ENCODE assay signal across 8 cellular contexts in the genomic region with DNA sequence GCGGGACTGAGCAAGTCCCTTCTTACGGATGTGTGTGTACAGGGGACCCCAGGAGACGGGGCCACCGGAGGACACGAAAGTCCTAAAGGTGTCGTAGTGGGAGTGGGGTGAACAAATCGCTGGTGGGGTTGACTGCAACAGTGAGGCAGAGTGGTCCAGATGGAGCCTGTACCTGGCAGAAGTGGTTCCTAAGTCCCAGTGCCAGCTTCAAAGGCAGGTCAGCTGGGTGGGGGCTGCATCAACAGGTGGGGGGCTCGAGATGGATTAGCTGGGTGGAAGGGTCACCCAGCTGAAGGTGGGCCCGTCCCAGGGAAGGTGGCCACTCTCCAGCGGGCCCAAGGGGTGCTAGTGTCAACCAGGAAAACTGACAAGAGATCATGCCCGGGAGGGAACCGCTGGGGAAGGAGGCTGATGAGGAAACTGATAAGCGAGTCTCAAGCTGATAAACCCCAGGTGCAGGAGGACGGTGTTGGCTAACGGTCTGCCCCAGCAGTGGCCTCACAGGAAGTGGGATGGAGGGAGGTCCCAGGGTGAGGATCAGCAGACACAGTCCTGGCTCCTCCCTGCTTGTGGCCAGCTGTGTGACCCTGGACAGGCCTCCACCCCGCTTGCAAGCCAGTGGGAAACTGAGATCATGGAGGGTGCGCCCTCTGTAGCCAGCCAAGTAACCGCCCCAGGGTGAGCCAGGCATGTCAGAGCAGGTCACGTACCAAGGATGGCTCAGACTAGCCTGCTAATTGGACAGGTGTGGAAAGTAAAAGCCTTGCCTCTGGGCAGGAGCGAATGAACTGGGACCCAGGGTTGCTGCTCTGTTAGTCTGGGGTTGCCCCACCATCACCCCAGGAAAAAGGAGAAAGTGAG. TPM values are rescaled to one million over a fixed set of nuclear protein-coding genes. Genes with fewer than 3 reads are reported as not detected.
A peak's percentile ranks its signal among the peaks of the same experiment; 100 is the strongest.
DNase-seq lines count a peak whose midpoint lies in the region; ATAC-seq, FAIRE-seq and TF ChIP-seq lines count a peak whose summit lies in the region.

No MANE protein-coding gene starts in this region.

- 0 out of 2 replicates have a peak, but pooled peaks cover 3% of the 10 kb centered on the region for H3K79me2 ChIP-seq in SU-DHL-6 (ENCODE audit: insufficient read depth, low read length)

- H3K27ac ChIP-seq in SU-DHL-6 (ENCODE audit: low read depth, low read length) (0 out of 2 replicates have a peak overlapping the region, but pooled peaks have one; percentile 42), colonic mucosa (peak overlapping the region; percentile 94), liver (ENCODE audit: low read depth in 1 of 2, low read length in 2 of 2) (peak overlapping the region; percentile 91 to 92), stomach (peak overlapping the region; percentile 89 to 96 (median 92))

- peak; percentile 55 for ATAC-seq in GM19395 (IDR thresholded peaks at IDR 0.05; ENCODE audit: unreplicated experiment)

- no peak for TF ChIP-seq EP300 in stomach (IDR thresholded peaks at IDR 0.05)

- no peaks in the 10 kb centered on the region for H3K9me3 ChIP-seq in SU-DHL-6 (ENCODE audit: insufficient read depth, low read length)
- no peaks in the 10 kb centered on the region for H3K9me3 ChIP-seq in colonic mucosa
- H3K9me3 ChIP-seq in liver (ENCODE audit: control insufficient read depth in 4 of 4, low read length in 3 of 4): no peaks in the 10 kb centered on the region
- H3K9me3 ChIP-seq in stomach: no peaks in the 10 kb centered on the region

- H3K4me1 ChIP-seq in colonic mucosa (peaks cover 12% of the 10 kb centered on the region), liver (ENCODE audit: control insufficient read depth in 4 of 4, insufficient read depth in 4 of 4, low read length in 3 of 4) (peaks cover 19 to 53% (median 44%) of the 10 kb centered on the region in 4 donors), stomach (peaks cover 28 to 64% (median 59%) of the 10 kb centered on the region in 4 donors)

- no peak for TF ChIP-seq POLR2A in stomach (IDR thresholded peaks at IDR 0.05)

- 2% methylated on average over 20 of the region's 20 CpGs for WGBS in liver
- WGBS in stomach, 5 donors: 3 to 10% (median 4%) methylated on average over 20 of the region's 20 CpGs

- H3K4me3 ChIP-seq in SU-DHL-6 (ENCODE audit: insufficient read depth, low read length, poor library complexity, severe bottlenecking) (peak overlapping the region; percentile 69), colonic mucosa (peak overlapping the region; percentile 90), liver (ENCODE audit: low read depth in 1 of 3, low read length in 3 of 3) (peak overlapping the region; percentile 84 to 90 (median 86)), stomach (peak overlapping the region; percentile 69 to 88 (median 83))

- H3K27me3 ChIP-seq in SU-DHL-6 (ENCODE audit: low read length) (no peaks in the 10 kb centered on the region), colonic mucosa (no peaks in the 10 kb centered on the region), liver (ENCODE audit: control insufficient read depth in 4 of 4, insufficient read depth in 4 of 4, low read length in 3 of 4) (no peaks in the 10 kb centered on the region), stomach (no peaks in the 10 kb centered on the region)

- H3K36me3 ChIP-seq in SU-DHL-6 (ENCODE audit: low read length): no peaks in the 10 kb centered on the region
- H3K36me3 ChIP-seq in colonic mucosa: no peaks in the 10 kb centered on the region
- no peaks in the 10 kb centered on the region for H3K36me3 ChIP-seq in liver (ENCODE audit: control insufficient read depth in 4 of 4, insufficient read depth in 3 of 4, low read depth in 1 of 4, low read length in 3 of 4)
- peaks cover 0 to 26% (median 22%) of the 10 kb centered on the region in 4 donors for H3K36me3 ChIP-seq in stomach

- DNase-seq in DMS153 treated with DMSO at 0.1 percent for 48 hours (lab: John Stamatoyannopoulos, UW; ENCODE audit: unreplicated experiment) (peak; percentile 53), HTR-8/SVneo (ENCODE audit: insufficient read length, low spot score) (peak; percentile 86), colonic mucosa (peak; percentile 90), stomach (peak; percentile 67), superior temporal gyrus (ENCODE audit: extremely low spot score) (no peak)

- peak; percentile 95 for FAIRE-seq in HTR-8/SVneo (lab: Jason Lieb, UNC)

- TF ChIP-seq CTCF in SU-DHL-6 (IDR thresholded peaks at IDR 0.05; ENCODE audit: insufficient read depth, low read length, poor library complexity, severe bottlenecking) (peak; percentile 27), colonic mucosa (IDR thresholded peaks at IDR 0.05) (no peak), liver (IDR thresholded peaks at IDR 0.05; ENCODE audit: low read depth, low read length, missing input control) (no peak), stomach (IDR thresholded peaks at IDR 0.05) (no peak)

- no peaks in the 10 kb centered on the region for H3K9me2 ChIP-seq in SU-DHL-6 (replicated peaks; ENCODE audit: insufficient read depth, low read length)

- H2AFZ ChIP-seq in SU-DHL-6 (ENCODE audit: low read depth, low read length, severe bottlenecking): no peak overlapping the region

- intact Hi-C loops in colonic mucosa (cut with DNase I): no loop called here
- intact Hi-C loops in stomach (cut with DNase I; ENCODE audit: low total_unique reads): no loop called here

- no peak for TF ChIP-seq RAD21 in liver (IDR thresholded peaks at IDR 0.05)

- peaks cover 9% of the 10 kb centered on the region; the same call in 1 of the 2 replicates for H3F3A ChIP-seq in SU-DHL-6 (ENCODE audit: insufficient read depth)

- H3K4me2 ChIP-seq in SU-DHL-6 (ENCODE audit: low read depth, low read length, poor library complexity, severe bottlenecking): peak overlapping the region; percentile 79

- no peaks in the 10 kb centered on the region for H4K20me1 ChIP-seq in SU-DHL-6 (ENCODE audit: low read depth, low read length)

- H3K9ac ChIP-seq in SU-DHL-6 (ENCODE audit: low read length): peak overlapping the region; percentile 89
- H3K9ac ChIP-seq in colonic mucosa (ENCODE audit: low read depth in 2 of 2, low read length in 2 of 2): peak overlapping the region; percentile 86 to 91
- peak overlapping the region; percentile 77 to 88 for H3K9ac ChIP-seq in liver (ENCODE audit: low read depth in 1 of 2, low read length in 2 of 2)

TF ChIP-seq in liver, 16 proteins besides CTCF, POLR2A, EP300 and RAD21 (continues in another document):
- TF ChIP-seq TAF1 (conservative IDR thresholded peaks at IDR 0.05) (peak; percentile 96), RXRA (IDR thresholded peaks at IDR 0.05) (peak; percentile 94 to 96), SP1 (IDR thresholded peaks at IDR 0.05) (peak; percentile 89), FOXA2 (IDR thresholded peaks at IDR 0.05) (peak; percentile 9)
- TF ChIP-seq, protein P1, sequence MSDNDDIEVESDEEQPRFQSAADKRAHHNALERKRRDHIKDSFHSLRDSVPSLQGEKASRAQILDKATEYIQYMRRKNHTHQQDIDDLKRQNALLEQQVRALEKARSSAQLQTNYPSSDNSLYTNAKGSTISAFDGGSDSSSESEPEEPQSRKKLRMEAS (IDR thresholded peaks at IDR 0.05): peak; percentile 81
- TF ChIP-seq, protein P2, sequence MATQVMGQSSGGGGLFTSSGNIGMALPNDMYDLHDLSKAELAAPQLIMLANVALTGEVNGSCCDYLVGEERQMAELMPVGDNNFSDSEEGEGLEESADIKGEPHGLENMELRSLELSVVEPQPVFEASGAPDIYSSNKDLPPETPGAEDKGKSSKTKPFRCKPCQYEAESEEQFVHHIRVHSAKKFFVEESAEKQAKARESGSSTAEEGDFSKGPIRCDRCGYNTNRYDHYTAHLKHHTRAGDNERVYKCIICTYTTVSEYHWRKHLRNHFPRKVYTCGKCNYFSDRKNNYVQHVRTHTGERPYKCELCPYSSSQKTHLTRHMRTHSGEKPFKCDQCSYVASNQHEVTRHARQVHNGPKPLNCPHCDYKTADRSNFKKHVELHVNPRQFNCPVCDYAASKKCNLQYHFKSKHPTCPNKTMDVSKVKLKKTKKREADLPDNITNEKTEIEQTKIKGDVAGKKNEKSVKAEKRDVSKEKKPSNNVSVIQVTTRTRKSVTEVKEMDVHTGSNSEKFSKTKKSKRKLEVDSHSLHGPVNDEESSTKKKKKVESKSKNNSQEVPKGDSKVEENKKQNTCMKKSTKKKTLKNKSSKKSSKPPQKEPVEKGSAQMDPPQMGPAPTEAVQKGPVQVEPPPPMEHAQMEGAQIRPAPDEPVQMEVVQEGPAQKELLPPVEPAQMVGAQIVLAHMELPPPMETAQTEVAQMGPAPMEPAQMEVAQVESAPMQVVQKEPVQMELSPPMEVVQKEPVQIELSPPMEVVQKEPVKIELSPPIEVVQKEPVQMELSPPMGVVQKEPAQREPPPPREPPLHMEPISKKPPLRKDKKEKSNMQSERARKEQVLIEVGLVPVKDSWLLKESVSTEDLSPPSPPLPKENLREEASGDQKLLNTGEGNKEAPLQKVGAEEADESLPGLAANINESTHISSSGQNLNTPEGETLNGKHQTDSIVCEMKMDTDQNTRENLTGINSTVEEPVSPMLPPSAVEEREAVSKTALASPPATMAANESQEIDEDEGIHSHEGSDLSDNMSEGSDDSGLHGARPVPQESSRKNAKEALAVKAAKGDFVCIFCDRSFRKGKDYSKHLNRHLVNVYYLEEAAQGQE (IDR thresholded peaks at IDR 0.05): peak; percentile 92

RNA-seq across cellular contexts. Expression of a gene that starts 1.0 kb away (rescaled TPM):
- total RNA-seq in colonic mucosa (10 to 100 TPM; 14.3 to 22.1 TPM), liver (10 to 100 TPM; 26.6 to 39.1 TPM), stomach (10 to 100 TPM in 2 of 5 donors, 1 to 10 TPM in 2, not detected in 1; 6.7 to 14.0 (median 11.2) TPM)
- polyA plus RNA-seq in liver (10 to 100 TPM; 28.8 to 34.1 TPM), stomach (10 to 100 TPM in 2 of 3 donors, 1 to 10 TPM in 1; 7.8 to 26.0 (median 10.5) TPM)

RNA-seq across cellular contexts. Expression of a gene that starts 7.7 kb away (rescaled TPM):
- 10 to 100 TPM; 11.6 to 15.9 TPM for total RNA-seq in colonic mucosa
- 1 to 10 TPM; 3.6 to 3.8 TPM for total RNA-seq in liver
- 1 to 10 TPM; 2.7 to 4.9 TPM for polyA plus RNA-seq in liver
- 10 to 100 TPM in 3 of 5 donors, 1 to 10 TPM in 2; 4.4 to 22.2 (median 19.2) TPM for total RNA-seq in stomach
- polyA plus RNA-seq in stomach: 1 to 10 TPM; 5.2 to 7.5 (median 5.9) TPM

RNA-seq across cellular contexts. Expression of a gene that starts 26.5 kb away (rescaled TPM):
- 10 to 100 TPM; 21.9 to 44.8 TPM for total RNA-seq in colonic mucosa
- 1 to 10 TPM; 3.0 to 4.8 TPM for total RNA-seq in liver
- polyA plus RNA-seq in liver: 1 to 10 TPM in 1 of 2 donors, under 1 TPM in 1; 0.31 to 2.4 TPM
- 100 to 1,000 TPM in 1 of 5 donors, 10 to 100 TPM in 1, 1 to 10 TPM in 3; 6.7 to 252 (median 9.7) TPM for total RNA-seq in stomach
- polyA plus RNA-seq in stomach: 10 to 100 TPM in 1 of 3 donors, 1 to 10 TPM in 2; 5.8 to 12.7 (median 8.2) TPM

RNA-seq across cellular contexts. Expression of a gene that starts 35.1 kb away (rescaled TPM):
- total RNA-seq in colonic mucosa: 10 to 100 TPM; 19.0 to 20.9 TPM
- total RNA-seq in liver: 10 to 100 TPM; 23.9 to 84.8 TPM
- polyA plus RNA-seq in liver: 10 to 100 TPM; 74.0 to 93.9 TPM
- 10 to 100 TPM in 3 of 5 donors, 1 to 10 TPM in 2; 2.9 to 52.7 (median 13.4) TPM for total RNA-seq in stomach
- 10 to 100 TPM in 1 of 3 donors, 1 to 10 TPM in 2; 4.3 to 19.5 (median 7.3) TPM for polyA plus RNA-seq in stomach

RNA-seq across cellular contexts. Expression of a gene that starts 53.5 kb away (rescaled TPM):
- total RNA-seq in colonic mucosa (1 to 10 TPM in 1 of 2 donors, under 1 TPM in 1; 0.72 to 1.6 TPM), liver (under 1 TPM in 1 of 2 donors, not detected in 1; 0.75 TPM), stomach (1 to 10 TPM in 1 of 5 donors, under 1 TPM in 2, not detected in 2; 0.29 to 2.3 (median 0.55) TPM)
- polyA plus RNA-seq in liver (under 1 TPM; 0.19 to 0.35 TPM), stomach (1 to 10 TPM; 2.1 to 4.5 (median 2.9) TPM)

Comparison
In these comparisons a context has a peak if more than half of its experiments do, and no peak if none do; other contexts are left out.
1. H3K27ac ChIP-seq: peak in every context shown above with its lines; median percentile 94 in colonic mucosa; 92 in stomach; 92 in liver; 42 in SU-DHL-6.